In genomic region chr19:13037161-13037560, GRCh38 we compare ENCODE assay signal across 8 cellular contexts. TPM values are rescaled to one million over a fixed set of nuclear protein-coding genes. Genes with fewer than 3 reads are reported as not detected.
DNase-seq lines count a peak whose midpoint lies in the region; ATAC-seq, FAIRE-seq and TF ChIP-seq lines count a peak whose summit lies in the region.

No MANE protein-coding gene starts in this region.

- no peak for TF ChIP-seq CTCF in psoas muscle (IDR thresholded peaks at IDR 0.05)

- H3K9ac ChIP-seq in BLaER1 treated with 17β-estradiol and CSF1 and Interleukin-3, amounts not matched to agents 10 nM and 100 nM = peak overlapping the region in 3 of 11 experiments; percentile 9 to 42 (median 35); a peak in 3 of 22 replicates
- H3K9ac ChIP-seq in neuronal stem cell (ENCODE audit: low read depth, low read length, poor library complexity) = no peak overlapping the region

- peak; percentile 24 to 50 (median 31) for ATAC-seq in psoas muscle
- ATAC-seq in HG02763 (IDR thresholded peaks at IDR 0.05; ENCODE audit: unreplicated experiment) = no peak

- DNase-seq in RCC 7860 (ENCODE audit: low spot score) = peak; percentile 82
- no peak for DNase-seq in epithelial cell of prostate (ENCODE audit: low read depth, low spot score)
- peak in 1 of 2 donors; percentile 41 for DNase-seq in psoas muscle
- no peak for DNase-seq in HUDEP-2 (lab: John Stamatoyannopoulos, UW; ENCODE audit: unreplicated experiment in 76 of 76)
- DNase-seq in NCI-H1417 (lab: John Stamatoyannopoulos, UW) = no peak
- no peak for DNase-seq in neuronal stem cell (ENCODE audit: low spot score)

- H3K79me1 ChIP-seq in neuronal stem cell (ENCODE audit: low read depth, low read length) = no peaks in the 10 kb centered on the region

- WGBS in psoas muscle, 3 donors = 18 to 25% (median 20%) methylated on average over 7 of the region's 7 CpGs
- no CpG with 5 or more reads among the region's 7 CpGs for WGBS in neuronal stem cell (ENCODE audit: extremely low coverage in 2 of 2, insufficient read length in 2 of 2, insufficient replicate concordance in 1 of 2), 2 donors

- no peak overlapping the region for H2BK15ac ChIP-seq in neuronal stem cell (ENCODE audit: low read length)

- no peak overlapping the region for H3K4me3 ChIP-seq in BLaER1 treated with 17β-estradiol and CSF1 and Interleukin-3, amounts not matched to agents 10 nM and 100 nM
- peak overlapping the region; percentile 25 for H3K4me3 ChIP-seq in psoas muscle
- no peak overlapping the region for H3K4me3 ChIP-seq in neuronal stem cell (ENCODE audit: low read length in 2 of 2)

- H3K23ac ChIP-seq in neuronal stem cell (ENCODE audit: low read depth, low read length, poor library complexity) = no peak overlapping the region

- peak overlapping the region in 8 of 11 experiments; percentile 1 to 60 (median 6); a peak in 6 of 22 replicates for H3K27ac ChIP-seq in BLaER1 treated with 17β-estradiol and CSF1 and Interleukin-3, amounts not matched to agents 10 nM and 100 nM
- peak overlapping the region; percentile 94 for H3K27ac ChIP-seq in epithelial cell of prostate
- peak overlapping the region; percentile 99 for H3K27ac ChIP-seq in psoas muscle
- no peak overlapping the region for H3K27ac ChIP-seq in neuronal stem cell (replicated peaks; ENCODE audit: low read length)

- peaks cover 0 to 95% (median 53%) of the 10 kb centered on the region in 11 experiments; a peak in 14 of 22 replicates for H4K20me1 ChIP-seq in BLaER1 treated with 17β-estradiol and CSF1 and Interleukin-3, amounts not matched to agents 10 nM and 100 nM

- H3K9me3 ChIP-seq in BLaER1 treated with 17β-estradiol and CSF1 and Interleukin-3, amounts not matched to agents 10 nM and 100 nM (replicated peaks in 1 of 11) = no peaks in the 10 kb centered on the region
- no peaks in the 10 kb centered on the region for H3K9me3 ChIP-seq in psoas muscle
- H3K9me3 ChIP-seq in neuronal stem cell (replicated peaks in 1 of 2; ENCODE audit: control insufficient read depth in 2 of 2, insufficient read depth in 1 of 2, low read depth in 1 of 2, low read length in 2 of 2) = no peaks in the 10 kb centered on the region

- intact Hi-C loops in psoas muscle (cut with DNase I) = no loop called here

- no peak overlapping the region for H2AK5ac ChIP-seq in neuronal stem cell (ENCODE audit: low read depth, low read length)

- H3K36me3 ChIP-seq in BLaER1 treated with 17β-estradiol and CSF1 and Interleukin-3, amounts not matched to agents 10 nM and 100 nM = peaks cover 0 to 15% (median 0%) of the 10 kb centered on the region in 11 experiments; a peak in 4 of 22 replicates
- no peaks in the 10 kb centered on the region for H3K36me3 ChIP-seq in psoas muscle (ENCODE audit: insufficient read depth in 1 of 2, low read depth in 1 of 2)
- H3K36me3 ChIP-seq in neuronal stem cell (replicated peaks in 1 of 2; ENCODE audit: control insufficient read depth in 2 of 2, insufficient read depth in 2 of 2, low read length in 2 of 2) = no peaks in the 10 kb centered on the region

- peak overlapping the region; percentile 62 to 89 (median 71) for H3K4me2 ChIP-seq in BLaER1 treated with 17β-estradiol and CSF1 and Interleukin-3, amounts not matched to agents 10 nM and 100 nM
- no peak overlapping the region for H3K4me2 ChIP-seq in neuronal stem cell (ENCODE audit: insufficient read depth, low read length, poor library complexity, severe bottlenecking)

- no peak overlapping the region for H2AFZ ChIP-seq in neuronal stem cell (ENCODE audit: low read length)

- no peak overlapping the region for H2BK120ac ChIP-seq in neuronal stem cell (ENCODE audit: low read depth, low read length)

- no peak overlapping the region for H2BK5ac ChIP-seq in neuronal stem cell (ENCODE audit: low read length)

- H3K27me3 ChIP-seq in BLaER1 treated with 17β-estradiol and CSF1 and Interleukin-3, amounts not matched to agents 10 nM and 100 nM = no peaks in the 10 kb centered on the region
- H3K27me3 ChIP-seq in psoas muscle (ENCODE audit: insufficient read depth in 3 of 3, low read length in 2 of 3) (no peaks in the 10 kb centered on the region), neuronal stem cell (ENCODE audit: control insufficient read depth in 3 of 3, insufficient read depth in 3 of 3, low read depth in 1 of 3, low read length in 3 of 3) (peaks cover 0 to 99% (median 61%) of the 10 kb centered on the region in 3 experiments)

- H2BK12ac ChIP-seq in neuronal stem cell (ENCODE audit: low read length) = no peak overlapping the region

- no peak overlapping the region for H4K91ac ChIP-seq in neuronal stem cell (ENCODE audit: low read depth, low read length, poor library complexity)

- peaks cover 19 to 88% (median 56%) of the 10 kb centered on the region in 10 experiments for H3K4me1 ChIP-seq in BLaER1 treated with 17β-estradiol and CSF1 and Interleukin-3, amounts not matched to agents 10 nM and 100 nM
- H3K4me1 ChIP-seq in psoas muscle = peaks cover 97% of the 10 kb centered on the region
- H3K4me1 ChIP-seq in neuronal stem cell (ENCODE audit: control insufficient read depth in 2 of 2, insufficient read depth in 1 of 2, low read depth in 1 of 2, low read length in 2 of 2) = peaks cover 3 to 4% of the 10 kb centered on the region in 2 donors

- FAIRE-seq in RCC 7860 (lab: Jason Lieb, UNC) = no peak

- no peak overlapping the region for H3K4ac ChIP-seq in neuronal stem cell (ENCODE audit: low read length)

- H3K18ac ChIP-seq in neuronal stem cell (ENCODE audit: low read length) = no peak overlapping the region

- H4K8ac ChIP-seq in neuronal stem cell (ENCODE audit: low read depth, low read length) = no peak overlapping the region

- H3K14ac ChIP-seq in neuronal stem cell (ENCODE audit: low read length) = no peak overlapping the region

RNA-seq across cellular contexts. Expression of gene NFIX, which starts 41.9 kb away (rescaled TPM):
- total RNA-seq in psoas muscle = 100 to 1,000 TPM; 220 to 347 (median 268) TPM
- polyA plus RNA-seq in psoas muscle = 100 to 1,000 TPM in 1 of 3 donors, 10 to 100 TPM in 2; 22.2 to 158 (median 43.8) TPM
- polyA plus RNA-seq in neuronal stem cell (2013, experiment 1 of 2) = 0.07 TPM
- 0.07 TPM for polyA plus RNA-seq in neuronal stem cell (2013, experiment 2 of 2)
